Comparison of ENCODE assay signal across 15 cellular contexts in genomic region chr18:76468345-76469275, GRCh38. TPM values are rescaled to one million over a fixed set of nuclear protein-coding genes. Genes with fewer than 3 reads are reported as not detected.
DNase-seq lines count a peak whose midpoint lies in the region; ATAC-seq and TF ChIP-seq lines count a peak whose summit lies in the region.
"Had no signal": no experiment of that assay in that cellular context is flagged by ENCODE, and none has a peak within 500 bp of the region (broad histone marks: within the 10 kb centered on the region; RNA-seq: fewer than 3 reads in every experiment).

No MANE protein-coding gene starts in this region.

- POLR2A ChIA-PET in WTC11 (lab: Charles Lee): no interaction called here

- peaks cover 17% of the 10 kb centered on the region for H3K4me1 Mint-ChIP-seq in WTC11
- peaks cover 27 to 40% of the 10 kb centered on the region in 2 donors for H3K4me1 Mint-ChIP-seq in natural killer cell treated with Interleukin-12 subunit alpha and Interleukin-12 subunit beta and Interleukin-15 and Interleukin-18, amount 100 ng/mL, for 72 hours (ENCODE audit: low read depth in 2 of 2)
- H3K4me1 Mint-ChIP-seq in HFFc6 (ENCODE audit: low read depth): peaks cover 59% of the 10 kb centered on the region

- H3K9me3 Mint-ChIP-seq in WTC11: 0 out of 2 replicates have a peak, but pooled peaks cover 4% of the 10 kb centered on the region
- no peaks in the 10 kb centered on the region for H3K9me3 Mint-ChIP-seq in natural killer cell treated with Interleukin-12 subunit alpha and Interleukin-12 subunit beta and Interleukin-15 and Interleukin-18, amount 100 ng/mL, for 72 hours
- no peaks in the 10 kb centered on the region for H3K9me3 Mint-ChIP-seq in HFFc6

- no peak overlapping the region for H3K4me3 Mint-ChIP-seq in WTC11
- H3K4me3 Mint-ChIP-seq in natural killer cell treated with Interleukin-12 subunit alpha and Interleukin-12 subunit beta and Interleukin-15 and Interleukin-18, amount 100 ng/mL, for 72 hours: peak overlapping the region; percentile 81
- no peak overlapping the region; the same call in 1 of the 2 replicates for H3K4me3 Mint-ChIP-seq in HFFc6

- H3K27me3 Mint-ChIP-seq in WTC11 (ENCODE audit: low read depth) (no peaks in the 10 kb centered on the region), HFFc6 (ENCODE audit: insufficient read depth) (peaks cover 2% of the 10 kb centered on the region; the same call in 1 of the 2 replicates)
- H3K27me3 Mint-ChIP-seq in natural killer cell treated with Interleukin-12 subunit alpha and Interleukin-12 subunit beta and Interleukin-15 and Interleukin-18, amount 100 ng/mL, for 72 hours: peaks cover 0 to 5% of the 10 kb centered on the region in 2 donors

- TF ChIP-seq CTCF in WTC11 (IDR thresholded peaks at IDR 0.05): no peak
- no peak for TF ChIP-seq CTCF in HFFc6 (IDR thresholded peaks at IDR 0.05)

- CTCF ChIA-PET in WTC11 (lab: Charles Lee): interaction anchor here (1.0 to 2.4 kb wide), 2 partner anchors 13 to 151 kb away, joined by 3 to 9 read pairs; no protein-coding TSS in a partner anchor

- H3K36me3 Mint-ChIP-seq in WTC11 (peaks cover 3% of the 10 kb centered on the region; the same call in 1 of the 2 replicates), HFFc6 (ENCODE audit: low read depth) (peaks cover 10% of the 10 kb centered on the region)
- no peaks in the 10 kb centered on the region for H3K36me3 Mint-ChIP-seq in natural killer cell treated with Interleukin-12 subunit alpha and Interleukin-12 subunit beta and Interleukin-15 and Interleukin-18, amount 100 ng/mL, for 72 hours
- H3K36me3 Mint-ChIP-seq: IgD-negative memory B cell had no signal

- ATAC-seq in WTC11 (no peak), HG03108 (IDR thresholded peaks at IDR 0.05; ENCODE audit: unreplicated experiment) (no peak)
- no peak for ATAC-seq in natural killer cell treated with Interleukin-12 subunit alpha and Interleukin-12 subunit beta and Interleukin-15 and Interleukin-18, amount 100 ng/mL, for 72 hours

- DNase-seq in SIG-M5 treated with dmso at 0.1 percent for 504 hours (lab: John Stamatoyannopoulos, UW; ENCODE audit: unreplicated experiment): peak; percentile 43
- DNase-seq in SIG-M5 (lab: John Stamatoyannopoulos, UW): no peak
- peak; percentile 71 for DNase-seq in EH (ENCODE audit: low read depth)
- DNase-seq in WTC11 (ENCODE audit: low spot score): no peak
- DNase-seq in natural killer cell treated with Interleukin-12 subunit alpha and Interleukin-12 subunit beta and Interleukin-15 and Interleukin-18, amount 100 ng/mL, for 72 hours (ENCODE audit: low spot score): no peak
- no peak for DNase-seq in HFFc6
- DNase-seq in SHP77 treated with DMSO at 0.1 percent for 48 hours (lab: John Stamatoyannopoulos, UW): no peak
- DNase-seq: Calu3; cerebellar nuclear complex; GOT3; NCI-H1417 treated with DMSO at 0.1 percent for 48 hours; NCI-H446; stimulated activated naive CD4-positive, alpha-beta T cell treated with Interleukin-2 at 50 U/mL for 16 hours had no signal

- H3K27ac Mint-ChIP-seq in WTC11 (peak overlapping the region; percentile 63; the same call in 1 of the 2 replicates), HFFc6 (no peak overlapping the region; the same call in 1 of the 2 replicates)
- peak overlapping the region; percentile 83 to 90 for H3K27ac Mint-ChIP-seq in natural killer cell treated with Interleukin-12 subunit alpha and Interleukin-12 subunit beta and Interleukin-15 and Interleukin-18, amount 100 ng/mL, for 72 hours

TF ChIP-seq in WTC11, 78 proteins besides CTCF, POLR2A, EP300 and RAD21:
- TF ChIP-seq ZNF512 (CRISPR knock-in tag; IDR thresholded peaks at IDR 0.05; ENCODE audit: borderline replicate concordance) (no peak), ELF4 (CRISPR knock-in tag; IDR thresholded peaks at IDR 0.05; ENCODE audit: low read depth) (no peak), GTF2I (CRISPR knock-in tag; conservative IDR thresholded peaks at IDR 0.05) (no peak), CDX4 (CRISPR knock-in tag; IDR thresholded peaks at IDR 0.05; ENCODE audit: borderline replicate concordance) (no peak), ESRRA (CRISPR knock-in tag; IDR thresholded peaks at IDR 0.05; ENCODE audit: borderline replicate concordance) (no peak), E2F5 (CRISPR knock-in tag; IDR thresholded peaks at IDR 0.05) (no peak)

RNA-seq across cellular contexts. Expression of gene ZNF516, which starts 26.4 kb away (rescaled TPM):
- total RNA-seq in WTC11 (2021): 47.3 to 58.6 TPM (median 50.1 TPM) in 3 replicates
- total RNA-seq in natural killer cell treated with Interleukin-12 subunit alpha and Interleukin-12 subunit beta and Interleukin-15 and Interleukin-18, amount 100 ng/mL, for 72 hours: 10 to 100 TPM; 10.8 to 21.1 TPM
- 10 to 100 TPM; 34.6 to 52.2 (median 42.2) TPM for total RNA-seq in HFFc6 (2021; fragmentation: NEBNext Ultra II Directional; extraction: Animal tissue kit (Norgen Biotek cat#: 25700))

Comparison
In these comparisons a context has a peak if more than half of its experiments do, and no peak if none do; other contexts are left out.
1. DNase-seq: peak in SIG-M5 treated with dmso at 0.1 percent for 504 hours (single experiment) and EH (single experiment); none in SIG-M5 (single experiment), WTC11 (single experiment), natural killer cell treated with Interleukin-12 subunit alpha and Interleukin-12 subunit beta and Interleukin-15 and Interleukin-18, amount 100 ng/mL, for 72 hours (single experiment), HFFc6 (single experiment) and SHP77 treated with DMSO at 0.1 percent for 48 hours (single experiment).